In genomic region chrX:132107291-132107690, GRCh38 we compare ENCODE assay signal across 7 cellular contexts. TPM values are rescaled to one million over a fixed set of nuclear protein-coding genes. Genes with fewer than 3 reads are reported as not detected.
"Had no signal": no experiment of that assay in that cellular context is flagged by ENCODE, and none has a peak within 500 bp of the region (broad histone marks: within the 10 kb centered on the region; RNA-seq: fewer than 3 reads in every experiment).

No MANE protein-coding gene starts in this region.

- H3K9me3 Mint-ChIP-seq: GM23338, H9 had no signal

- H3K4me2 ChIP-seq: GM23338 had no signal

- H2AFZ ChIP-seq: GM23338 had no signal

- DNase-seq: H9, HCEC 1CT, IMR-90 had no signal

- H3K4me3 ChIP-seq: GM23338, K562 had no signal

- H3K4me3 Mint-ChIP-seq: GM23338, H9 had no signal

- H3K27ac Mint-ChIP-seq: GM23338, H9 had no signal

- ATAC-seq: GM23338, K562 had no signal

RNA-seq across cellular contexts. Expression of gene FRMD7, which starts 20.5 kb away (rescaled TPM):
- total RNA-seq: GM23338, H1, H9, HT-29, IMR-90, K562 had no signal
- polyA plus RNA-seq: GM23338, H1, IMR-90 had no signal
